Comparison of ENCODE assay signal across 2 cellular contexts in the genomic region with DNA sequence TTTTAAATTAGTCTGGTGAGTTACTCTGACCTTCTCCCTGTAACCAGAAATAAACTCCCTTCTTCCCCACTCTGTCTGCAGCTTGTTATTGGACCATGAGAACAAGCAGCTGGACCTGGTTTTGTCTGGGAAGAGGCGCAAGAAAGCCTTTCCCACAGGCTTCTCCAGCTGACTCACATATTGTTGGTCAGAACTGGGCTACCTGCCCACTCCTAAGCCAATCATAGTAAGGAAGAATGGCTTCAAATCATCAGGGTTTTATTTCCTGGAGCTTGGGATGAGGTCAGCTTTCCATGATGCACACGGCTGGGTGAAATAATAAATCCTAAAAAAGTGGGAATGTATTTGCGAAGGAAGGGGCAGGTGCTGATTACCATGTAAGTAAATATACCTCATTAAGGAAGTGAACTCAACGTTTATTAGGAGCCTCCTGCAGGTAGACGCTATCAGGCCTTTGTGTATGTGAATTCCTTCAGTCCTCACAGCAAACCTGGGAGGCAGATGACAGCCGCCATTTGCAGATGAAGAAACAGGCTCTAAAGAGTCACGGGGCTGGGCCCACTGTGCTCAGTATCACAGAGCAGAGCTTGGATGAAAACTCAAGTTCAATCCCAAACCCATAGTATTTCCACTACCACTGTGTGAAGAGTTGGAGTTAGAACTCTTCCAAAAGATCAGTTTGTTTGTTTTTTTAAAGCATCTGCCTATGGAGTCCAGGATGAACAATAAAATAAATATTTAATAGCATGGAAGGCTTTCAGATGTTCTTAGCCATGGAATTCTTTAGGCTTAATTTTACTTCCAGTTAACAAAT.
TF ChIP-seq lines count a peak whose summit lies in the region.

No MANE protein-coding gene starts in this region.

TF ChIP-seq in A549, 52 proteins besides CTCF, POLR2A, EP300 and RAD21:
- TF ChIP-seq FOSL2 (IDR thresholded peaks at IDR 0.05) (no peak), FOSL2 (CRISPR knock-in tag; IDR thresholded peaks at IDR 0.05) (0 out of 2 replicates have a peak, but pooled peaks have one; percentile 5), FOXS1 (CRISPR knock-in tag; IDR thresholded peaks at IDR 0.05) (no peak)

TF ChIP-seq in H1, 55 proteins besides CTCF, POLR2A, EP300 and RAD21:
- TF ChIP-seq MAFK (IDR thresholded peaks at IDR 0.05; ENCODE audit: low read depth, low read length), result no peak
- TF ChIP-seq GTF2F1 (IDR thresholded peaks at IDR 0.05; ENCODE audit: borderline replicate concordance, low read depth, low read length), result no peak
- no peak for TF ChIP-seq POLR2AphosphoS5 (IDR thresholded peaks at IDR 0.05; ENCODE audit: low read depth, low read length)
- TF ChIP-seq YY1 (IDR thresholded peaks at IDR 0.05; ENCODE audit: low read depth, low read length), result 0 out of 2 replicates have a peak, but pooled peaks have one; percentile 49
- TF ChIP-seq EZH2 (IDR thresholded peaks at IDR 0.05; ENCODE audit: low read depth, low read length, severe bottlenecking), result no peak
TF ChIP-seq in H1: peak in this region for 1.
